ENCODE assay signal across 10 cellular contexts in genomic region chr16:89534147-89534788, GRCh38. TPM values are rescaled to one million over a fixed set of nuclear protein-coding genes. Genes with fewer than 3 reads are reported as not detected.
DNase-seq lines count a peak whose midpoint lies in the region; ATAC-seq, FAIRE-seq and TF ChIP-seq lines count a peak whose summit lies in the region.
"Had no signal": no experiment of that assay in that cellular context is flagged by ENCODE, and none has a peak within 500 bp of the region (broad histone marks: within the 10 kb centered on the region; RNA-seq: fewer than 3 reads in every experiment).

No MANE protein-coding gene starts in this region.

- TF ChIP-seq CTCF in Peyer's patch (IDR thresholded peaks at IDR 0.05) (no peak), cardiac fibroblast (IDR thresholded peaks at IDR 0.05; ENCODE audit: low read depth, low read length) (no peak)

- no peak for TF ChIP-seq POLR2A in Peyer's patch (IDR thresholded peaks at IDR 0.05)

- no peaks in the 10 kb centered on the region for H3K27me3 Mint-ChIP-seq in memory B cell

- H4K20me1 ChIP-seq in BLaER1: 0 out of 2 replicates have a peak, but pooled peaks cover 9% of the 10 kb centered on the region

- H3K27ac Mint-ChIP-seq in memory B cell: peak overlapping the region; percentile 81

- peak overlapping the region; percentile 5; the same call in 1 of the 2 replicates for H3K4me3 ChIP-seq in BLaER1
- no peak overlapping the region for H3K4me3 ChIP-seq in Peyer's patch
- no peak overlapping the region for H3K4me3 ChIP-seq in cardiac fibroblast (replicated peaks in 1 of 2; ENCODE audit: low read depth in 2 of 2, low read length in 2 of 2)

- no peak for FAIRE-seq in urothelium cell line (lab: Jason Lieb, UNC)
- FAIRE-seq: G401.6 had no signal

- peaks cover 92% of the 10 kb centered on the region for H3K36me3 ChIP-seq in BLaER1
- H3K36me3 ChIP-seq in Peyer's patch: peaks cover 0 to 92% (median 0%) of the 10 kb centered on the region in 3 donors

- H3K9ac ChIP-seq in BLaER1: peak overlapping the region; percentile 60

- peak overlapping the region; percentile 77 for H3K4me2 ChIP-seq in BLaER1

- H3K4me1 ChIP-seq in BLaER1: peaks cover 51% of the 10 kb centered on the region
- peaks cover 5 to 22% (median 12%) of the 10 kb centered on the region in 4 donors for H3K4me1 ChIP-seq in Peyer's patch

- ATAC-seq in memory B cell (ENCODE audit: low read depth): peak; percentile 93
- ATAC-seq in GM21423 (IDR thresholded peaks at IDR 0.05; ENCODE audit: unreplicated experiment): no peak
- ATAC-seq in HG02840 (IDR thresholded peaks at IDR 0.05; ENCODE audit: low FRiP score, unreplicated experiment): no peak

- H3K9me3 Mint-ChIP-seq in memory B cell: no peaks in the 10 kb centered on the region

- H3K9me3 ChIP-seq in BLaER1: no peaks in the 10 kb centered on the region
- no peaks in the 10 kb centered on the region for H3K9me3 ChIP-seq in Peyer's patch

- DNase-seq in Peyer's patch: peak in 2 of 3 donors; percentile 78 to 81
- peak; percentile 69 for DNase-seq in cardiac fibroblast (ENCODE audit: low read depth in 2 of 2)
- DNase-seq in memory B cell (ENCODE audit: low spot score in 2 of 2): peak; percentile 36 to 48
- DNase-seq in urothelium cell line (ENCODE audit: low spot score): no peak
- no peak for DNase-seq in amniotic stem cell (lab: John Stamatoyannopoulos, UW)
- DNase-seq: effector CD4-positive, alpha-beta T cell had no signal

- H3K4me3 Mint-ChIP-seq in memory B cell: peak overlapping the region; percentile 36

- H3K4me1 Mint-ChIP-seq in memory B cell: peaks cover 14% of the 10 kb centered on the region

- H3K36me3 Mint-ChIP-seq in memory B cell: peaks cover 7% of the 10 kb centered on the region

- H3K27ac ChIP-seq in BLaER1 (peak overlapping the region; percentile 84), Peyer's patch (peak overlapping the region; percentile 63 to 80 (median 74))

- no peaks in the 10 kb centered on the region for H3K27me3 ChIP-seq in BLaER1
- H3K27me3 ChIP-seq in Peyer's patch: no peaks in the 10 kb centered on the region

RNA-seq across cellular contexts. Expression of gene SPG7, which starts 26.1 kb away (rescaled TPM):
- 100 to 1,000 TPM; 242 to 461 (median 378) TPM for total RNA-seq in Peyer's patch

RNA-seq across cellular contexts. Expression of gene RPL13, which starts 26.2 kb away (rescaled TPM):
- total RNA-seq in Peyer's patch: 1,000 to 10,000 TPM; 1,597 to 3,276 (median 2,603) TPM

RNA-seq across cellular contexts. Expression of gene CPNE7, which starts 41.3 kb away (rescaled TPM):
- 10 to 100 TPM in 3 of 4 donors, 1 to 10 TPM in 1; 7.4 to 48.7 (median 13.5) TPM for total RNA-seq in Peyer's patch

RNA-seq across cellular contexts. Expression of gene ANKRD11, which starts 43.9 kb away (rescaled TPM):
- 100 to 1,000 TPM; 177 to 227 (median 211) TPM for total RNA-seq in Peyer's patch

Comparison
In these comparisons a context has a peak if more than half of its experiments do, and no peak if none do; other contexts are left out.
1. DNase-seq: peak in Peyer's patch (2 of 3), cardiac fibroblast (2 of 2) and memory B cell (2 of 2); none in urothelium cell line (single experiment) and amniotic stem cell (single experiment).